Comparison of ENCODE assay signal across 8 cellular contexts in the genomic region with DNA sequence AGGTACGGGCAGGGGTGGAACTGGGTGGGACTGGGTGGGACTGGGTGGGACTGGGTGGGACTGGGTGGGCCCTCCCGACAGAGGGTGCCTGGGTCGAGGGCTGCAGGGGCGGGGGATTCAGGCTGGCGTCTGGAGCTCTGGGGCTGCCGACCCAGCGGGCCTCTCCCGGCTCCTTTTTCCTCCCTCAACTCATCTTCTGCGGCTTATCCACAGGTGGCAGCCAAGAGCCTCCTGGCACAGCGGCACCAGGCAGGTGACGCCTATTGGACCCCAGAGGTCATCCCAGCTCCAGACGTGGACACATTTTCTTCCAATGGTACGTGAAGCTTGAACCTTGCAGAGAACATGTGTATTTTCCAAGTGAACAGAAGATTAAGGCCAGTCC. TPM values are rescaled to one million over a fixed set of nuclear protein-coding genes. Genes with fewer than 3 reads are reported as not detected.
DNase-seq lines count a peak whose midpoint lies in the region; ATAC-seq and TF ChIP-seq lines count a peak whose summit lies in the region.

No MANE protein-coding gene starts in this region.

- TF ChIP-seq CTCF in heart right ventricle (IDR thresholded peaks at IDR 0.05), result peak in 4 of 9 donors; percentile 15 to 33 (median 21)
- no peak for TF ChIP-seq CTCF in psoas muscle (IDR thresholded peaks at IDR 0.05)

- 0 out of 2 replicates have a peak, but pooled peaks have one; percentile 16 for TF ChIP-seq RAD21 in Ishikawa (IDR thresholded peaks at IDR 0.05; ENCODE audit: low read depth)

- intact Hi-C loops in heart right ventricle (cut with DNase I), result loop anchor here in 2 of 10 donors (2.0 to 5.0 kb wide), 3 partner anchors 46 to 76 kb away; partner anchors contain the start of genes ERVK3-1 (in 1 of the 2), ZNF274 (in 1 of the 2) and ZNF8 (in 1 of the 2)
- intact Hi-C loops in psoas muscle (cut with DNase I), result no loop called here

- DNase-seq in DMS 273 (lab: John Stamatoyannopoulos, UW; ENCODE audit: unreplicated experiment), result peak; percentile 79
- DNase-seq in activated naive CD4-positive, alpha-beta T cell treated with anti-CD3 and anti-CD28 coated beads, Interleukin-2, amount 50 U/mL, for 16 hours, result peak; percentile 25
- DNase-seq in heart right ventricle, result peak in 1 of 2 donors; percentile 13
- no peak for DNase-seq in psoas muscle

- peaks cover 0 to 80% (median 25%) of the 10 kb centered on the region in 11 donors for H3K9me3 ChIP-seq in heart right ventricle
- H3K9me3 ChIP-seq in psoas muscle, result peaks cover 66% of the 10 kb centered on the region

- H3K4me3 ChIP-seq in heart right ventricle (peak overlapping the region; percentile 60 to 94 (median 82)), psoas muscle (peak overlapping the region; percentile 92)

- ATAC-seq in heart right ventricle, result peak; percentile 17 to 75 (median 46)
- ATAC-seq in psoas muscle, result peak in 2 of 4 donors; percentile 11 to 41
- no peak for ATAC-seq in HG03135 (IDR thresholded peaks at IDR 0.05; ENCODE audit: unreplicated experiment)
- no peak for ATAC-seq in GM18519 (IDR thresholded peaks at IDR 0.05; ENCODE audit: low FRiP score, unreplicated experiment)
- no peak for ATAC-seq in HG03159 (IDR thresholded peaks at IDR 0.05; ENCODE audit: unreplicated experiment)

- H3K27me3 ChIP-seq in heart right ventricle, result no peaks in the 10 kb centered on the region
- no peaks in the 10 kb centered on the region for H3K27me3 ChIP-seq in psoas muscle (ENCODE audit: insufficient read depth in 3 of 3, low read length in 2 of 3)

- no peak for TF ChIP-seq EP300 in Ishikawa (IDR thresholded peaks at IDR 0.05; ENCODE audit: borderline replicate concordance)

- H3K4me1 ChIP-seq in heart right ventricle (peaks cover 5 to 23% (median 17%) of the 10 kb centered on the region in 9 donors), psoas muscle (peaks cover 8% of the 10 kb centered on the region)

- H3K27ac ChIP-seq in heart right ventricle (peak overlapping the region in 9 of 10 donors; percentile 81 to 95 (median 89)), psoas muscle (peak overlapping the region; percentile 76)

- H3K36me3 ChIP-seq in heart right ventricle (peaks cover 0 to 48% (median 46%) of the 10 kb centered on the region in 9 donors), psoas muscle (ENCODE audit: insufficient read depth in 1 of 2, low read depth in 1 of 2) (peaks cover 15 to 48% of the 10 kb centered on the region in 2 donors)

- WGBS in heart right ventricle, 2 donors, result 6 to 16% methylated on average over 13 of the region's 13 CpGs
- 6 to 16% (median 12%) methylated on average over 8 to 13 of the region's 13 CpGs for WGBS in psoas muscle, 3 donors

TF ChIP-seq in Ishikawa, 13 proteins besides CTCF, POLR2A, EP300 and RAD21:
- no peak for TF ChIP-seq FOXM1 (IDR thresholded peaks at IDR 0.05; ENCODE audit: borderline replicate concordance, low read depth)
- no peak for TF ChIP-seq TEAD4 (IDR thresholded peaks at IDR 0.05)
- TF ChIP-seq CEBPB (IDR thresholded peaks at IDR 0.05), result no peak
- TF ChIP-seq CREB1 (IDR thresholded peaks at IDR 0.05; ENCODE audit: low read depth), result no peak
- TF ChIP-seq ZBTB7A (IDR thresholded peaks at IDR 0.05; ENCODE audit: low read depth), result no peak
- TF ChIP-seq TCF12 (IDR thresholded peaks at IDR 0.05; ENCODE audit: low read depth), result no peak
- no peak for TF ChIP-seq NFIC (IDR thresholded peaks at IDR 0.05)
- no peak for TF ChIP-seq MAX (IDR thresholded peaks at IDR 0.05)
- TF ChIP-seq USF1 (IDR thresholded peaks at IDR 0.05), result no peak
- TF ChIP-seq TAF1 (IDR thresholded peaks at IDR 0.05; ENCODE audit: low read depth), result no peak
- TF ChIP-seq EGR1 (IDR thresholded peaks at IDR 0.05), result no peak
- TF ChIP-seq, protein P1, sequence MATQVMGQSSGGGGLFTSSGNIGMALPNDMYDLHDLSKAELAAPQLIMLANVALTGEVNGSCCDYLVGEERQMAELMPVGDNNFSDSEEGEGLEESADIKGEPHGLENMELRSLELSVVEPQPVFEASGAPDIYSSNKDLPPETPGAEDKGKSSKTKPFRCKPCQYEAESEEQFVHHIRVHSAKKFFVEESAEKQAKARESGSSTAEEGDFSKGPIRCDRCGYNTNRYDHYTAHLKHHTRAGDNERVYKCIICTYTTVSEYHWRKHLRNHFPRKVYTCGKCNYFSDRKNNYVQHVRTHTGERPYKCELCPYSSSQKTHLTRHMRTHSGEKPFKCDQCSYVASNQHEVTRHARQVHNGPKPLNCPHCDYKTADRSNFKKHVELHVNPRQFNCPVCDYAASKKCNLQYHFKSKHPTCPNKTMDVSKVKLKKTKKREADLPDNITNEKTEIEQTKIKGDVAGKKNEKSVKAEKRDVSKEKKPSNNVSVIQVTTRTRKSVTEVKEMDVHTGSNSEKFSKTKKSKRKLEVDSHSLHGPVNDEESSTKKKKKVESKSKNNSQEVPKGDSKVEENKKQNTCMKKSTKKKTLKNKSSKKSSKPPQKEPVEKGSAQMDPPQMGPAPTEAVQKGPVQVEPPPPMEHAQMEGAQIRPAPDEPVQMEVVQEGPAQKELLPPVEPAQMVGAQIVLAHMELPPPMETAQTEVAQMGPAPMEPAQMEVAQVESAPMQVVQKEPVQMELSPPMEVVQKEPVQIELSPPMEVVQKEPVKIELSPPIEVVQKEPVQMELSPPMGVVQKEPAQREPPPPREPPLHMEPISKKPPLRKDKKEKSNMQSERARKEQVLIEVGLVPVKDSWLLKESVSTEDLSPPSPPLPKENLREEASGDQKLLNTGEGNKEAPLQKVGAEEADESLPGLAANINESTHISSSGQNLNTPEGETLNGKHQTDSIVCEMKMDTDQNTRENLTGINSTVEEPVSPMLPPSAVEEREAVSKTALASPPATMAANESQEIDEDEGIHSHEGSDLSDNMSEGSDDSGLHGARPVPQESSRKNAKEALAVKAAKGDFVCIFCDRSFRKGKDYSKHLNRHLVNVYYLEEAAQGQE (IDR thresholded peaks at IDR 0.05; ENCODE audit: low read depth), result no peak
- no peak for TF ChIP-seq YY1 (IDR thresholded peaks at IDR 0.05; ENCODE audit: low read depth)

RNA-seq across cellular contexts. Expression of gene ZNF544, which starts 0.5 kb away (rescaled TPM):
- total RNA-seq in heart right ventricle (10 to 100 TPM; 19.2 to 35.0 (median 23.7) TPM), psoas muscle (10 to 100 TPM in 1 of 4 donors, 1 to 10 TPM in 3; 2.4 to 15.3 (median 5.1) TPM)
- polyA plus RNA-seq in heart right ventricle (10 to 100 TPM; 20.6 to 20.7 TPM), psoas muscle (1 to 10 TPM; 3.8 to 8.1 (median 7.8) TPM)

RNA-seq across cellular contexts. Expression of gene ZNF274, which starts 46.4 kb away (rescaled TPM):
- total RNA-seq in heart right ventricle (10 to 100 TPM; 18.4 to 27.6 (median 22.9) TPM), psoas muscle (10 to 100 TPM; 11.2 to 15.0 (median 14.8) TPM)
- polyA plus RNA-seq in heart right ventricle (10 to 100 TPM; 13.8 to 26.0 TPM), psoas muscle (10 to 100 TPM; 11.3 to 20.5 (median 13.9) TPM)

RNA-seq across cellular contexts. Expression of gene ZNF8, which starts 49.5 kb away (rescaled TPM):
- total RNA-seq in heart right ventricle, result 1 to 10 TPM; 4.4 to 6.2 (median 5.6) TPM
- 1 to 10 TPM; 1.4 to 4.2 TPM for polyA plus RNA-seq in heart right ventricle
- total RNA-seq in psoas muscle, result 1 to 10 TPM; 1.5 to 2.5 (median 2.0) TPM
- polyA plus RNA-seq in psoas muscle, result 1 to 10 TPM in 1 of 3 donors, under 1 TPM in 2; 0.35 to 1.3 (median 0.86) TPM

Comparison
In these comparisons a context has a peak if more than half of its experiments do, and no peak if none do; other contexts are left out.
1. DNase-seq: peak in DMS 273 (single experiment) and activated naive CD4-positive, alpha-beta T cell treated with anti-CD3 and anti-CD28 coated beads, Interleukin-2, amount 50 U/mL, for 16 hours (single experiment); none in psoas muscle (0 of 2).
2. ATAC-seq: peak in heart right ventricle (8 of 8); none in HG03135 (single experiment), GM18519 (single experiment) and HG03159 (single experiment).